ENCODE assay signal across 8 cellular contexts in the genomic region with DNA sequence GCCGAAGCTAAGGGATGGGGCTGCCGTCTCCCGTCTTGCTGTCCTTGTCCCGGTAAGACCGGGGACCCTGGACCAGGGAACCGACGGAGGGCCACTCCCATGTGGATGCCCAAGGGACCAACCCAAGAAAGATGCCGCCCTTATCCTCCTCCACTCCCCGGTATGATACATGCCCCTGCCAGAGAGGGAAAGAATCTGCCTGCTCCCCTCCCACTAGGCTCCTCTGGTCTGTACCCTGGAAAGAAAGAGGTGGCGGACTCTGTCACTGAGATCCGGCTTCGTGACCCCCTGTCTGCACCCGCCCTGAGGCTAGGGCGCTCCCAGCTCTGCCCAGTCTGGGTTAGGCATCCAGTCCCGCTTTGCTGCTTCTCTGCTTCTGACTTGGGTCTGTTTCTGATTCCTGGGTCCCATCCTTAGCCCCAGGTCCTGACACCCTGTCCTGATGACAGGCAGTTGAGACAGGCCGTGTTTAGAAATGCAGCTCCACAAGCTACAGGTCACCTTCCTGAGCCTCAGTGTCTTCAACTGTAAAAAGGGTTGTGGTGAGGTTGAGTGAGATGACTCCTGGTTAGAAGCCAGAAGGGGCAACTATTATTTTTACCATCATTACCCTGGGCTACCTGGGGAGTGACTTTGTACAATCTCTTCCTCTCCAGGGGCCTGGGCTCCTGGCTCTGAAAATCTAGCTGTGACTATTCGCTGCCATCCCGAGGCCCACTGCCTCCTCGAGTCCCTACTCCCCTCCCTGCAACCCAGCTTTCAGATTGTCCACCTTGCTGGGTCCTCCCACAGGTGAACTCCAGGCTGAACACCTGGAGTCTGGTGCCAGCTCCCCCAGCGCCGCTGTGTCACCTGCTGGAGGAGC.
DNase-seq lines count a peak whose midpoint lies in the region; ATAC-seq and TF ChIP-seq lines count a peak whose summit lies in the region.

No MANE protein-coding gene starts in this region.

- no peak overlapping the region for H3K9ac ChIP-seq in muscle layer of colon (ENCODE audit: low read length)

- no peak for DNase-seq in GM12864 (ENCODE audit: low read depth)
- peak; percentile 53 for DNase-seq in MV-4-11 (lab: John Stamatoyannopoulos, UW)
- DNase-seq in central memory CD8-positive, alpha-beta T cell (ENCODE audit: low spot score in 2 of 2): no peak
- DNase-seq in DMS 273 (lab: John Stamatoyannopoulos, UW; ENCODE audit: unreplicated experiment): no peak
- DNase-seq in islet precursor cell: no peak
- DNase-seq in activated CD4-positive, alpha-beta T cell treated with anti-CD3 and anti-CD28 coated beads for 4 hours: no peak

- peak overlapping the region; percentile 71 for H3K27ac ChIP-seq in muscle layer of colon (ENCODE audit: low read depth, low read length)

- no peaks in the 10 kb centered on the region for H3K9me3 Mint-ChIP-seq in central memory CD8-positive, alpha-beta T cell

- no peaks in the 10 kb centered on the region for H3K36me3 ChIP-seq in muscle layer of colon (ENCODE audit: insufficient read depth, low read length)

- peak overlapping the region; percentile 95 for H3K27ac Mint-ChIP-seq in central memory CD8-positive, alpha-beta T cell (ENCODE audit: low read depth)

- no peak for TF ChIP-seq CTCF in GM12864 (IDR thresholded peaks at IDR 0.05; ENCODE audit: low read depth, low read length, missing control alignments)

- peaks cover 18% of the 10 kb centered on the region for H3K36me3 Mint-ChIP-seq in central memory CD8-positive, alpha-beta T cell (ENCODE audit: insufficient read depth)

- no peaks in the 10 kb centered on the region for H3K27me3 ChIP-seq in muscle layer of colon (ENCODE audit: control insufficient read depth in 1 of 2, insufficient read depth in 2 of 2, low read length in 2 of 2)

- peaks cover 23% of the 10 kb centered on the region for H3K4me1 Mint-ChIP-seq in central memory CD8-positive, alpha-beta T cell

- H3K4me3 Mint-ChIP-seq in central memory CD8-positive, alpha-beta T cell: peak overlapping the region; percentile 89

- ATAC-seq in central memory CD8-positive, alpha-beta T cell (replicated peaks; ENCODE audit: extremely low read depth, poor library complexity, severe bottlenecking): no peak
- no peak for ATAC-seq in HG02840 (IDR thresholded peaks at IDR 0.05; ENCODE audit: low FRiP score, unreplicated experiment)

- H3K4me1 ChIP-seq in muscle layer of colon (ENCODE audit: insufficient read depth, low read length): peaks cover 9% of the 10 kb centered on the region

- no peaks in the 10 kb centered on the region for H3K27me3 Mint-ChIP-seq in central memory CD8-positive, alpha-beta T cell

- H3K4me3 ChIP-seq in GM12864 (ENCODE audit: low read depth, low read length): peak overlapping the region; percentile 83
- peak overlapping the region; percentile 24 to 48 for H3K4me3 ChIP-seq in muscle layer of colon (ENCODE audit: low read depth in 1 of 2, low read length in 2 of 2)

- no peaks in the 10 kb centered on the region for H3K9me3 ChIP-seq in muscle layer of colon (ENCODE audit: low read length)
